ENCODE assay signal across 29 cellular contexts in the genomic region with DNA sequence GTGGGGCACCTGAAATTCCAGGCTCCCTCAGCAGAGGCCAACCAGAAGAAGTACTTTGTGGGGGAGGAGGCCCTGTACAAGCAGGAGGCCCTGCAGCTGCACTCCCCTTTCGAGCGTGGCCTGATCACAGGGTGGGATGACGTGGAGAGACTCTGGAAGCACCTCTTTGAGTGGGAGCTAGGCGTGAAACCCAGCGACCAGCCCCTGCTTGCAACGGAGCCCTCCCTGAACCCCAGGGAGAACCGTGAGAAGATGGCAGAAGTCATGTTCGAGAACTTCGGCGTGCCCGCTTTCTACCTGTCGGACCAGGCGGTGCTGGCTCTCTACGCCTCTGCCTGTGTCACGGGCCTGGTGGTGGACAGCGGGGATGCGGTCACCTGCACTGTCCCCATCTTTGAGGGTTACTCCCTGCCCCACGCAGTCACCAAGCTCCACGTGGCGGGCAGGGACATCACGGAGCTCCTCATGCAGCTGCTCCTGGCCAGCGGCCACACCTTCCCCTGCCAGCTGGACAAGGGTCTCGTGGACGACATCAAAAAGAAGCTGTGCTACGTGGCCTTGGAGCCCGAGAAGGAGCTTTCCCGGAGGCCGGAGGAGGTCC. TPM values are rescaled to one million over a fixed set of nuclear protein-coding genes. Genes with fewer than 3 reads are reported as not detected.
A peak's percentile ranks its signal among the peaks of the same experiment; 100 is the strongest.
DNase-seq lines count a peak whose midpoint lies in the region; ATAC-seq, FAIRE-seq and TF ChIP-seq lines count a peak whose summit lies in the region.
"Had no signal": no experiment of that assay in that cellular context is flagged by ENCODE, and none has a peak within 500 bp of the region (broad histone marks: within the 10 kb centered on the region; RNA-seq: fewer than 3 reads in every experiment).

No MANE protein-coding gene starts in this region.

- no peaks in the 10 kb centered on the region for H3K36me3 Mint-ChIP-seq in CD14-positive monocyte
- H3K36me3 Mint-ChIP-seq: CD8-positive, alpha-beta memory T cell had no signal

- H3K9me3 ChIP-seq in H1 (ENCODE audit: insufficient read depth in 2 of 2, low read depth in 1 of 2, low read length in 1 of 2) = peaks cover 78 to 97% of the 10 kb centered on the region in 2 experiments

- no peak overlapping the region for H2BK20ac ChIP-seq in H1 (ENCODE audit: low read length)

- H3K27ac Mint-ChIP-seq in CD14-positive monocyte = no peak overlapping the region
- H3K27ac Mint-ChIP-seq: CD8-positive, alpha-beta memory T cell; GM23338 had no signal

- no peak overlapping the region for H2BK15ac ChIP-seq in H1 (ENCODE audit: low read length)

- POLR2A ChIA-PET in H1 (lab: Charles Lee; ENCODE audit: partially characterized antibody) = no interaction called here

- no peak overlapping the region for H3K56ac ChIP-seq in H1 (replicated peaks; ENCODE audit: insufficient read length, low read depth, low read length)

- H3K4ac ChIP-seq in H1 (replicated peaks; ENCODE audit: insufficient read length, low read depth, low read length) = no peak overlapping the region

- no peaks in the 10 kb centered on the region for H3K79me1 ChIP-seq in H1 (ENCODE audit: low read depth, low read length)

- no peak for ATAC-seq in esophagus mucosa
- ATAC-seq: Panc1 had no signal

- no peak overlapping the region for H2BK5ac ChIP-seq in H1 (ENCODE audit: low read depth, low read length)

- DNase-seq in activated T-cell treated with anti-CD3 and anti-CD28 coated beads, Interleukin-2, amount 50 U/mL, for 1 hour = peak; percentile 16
- DNase-seq in activated T-cell treated with anti-CD3 and anti-CD28 coated beads for 4 hours = no peak
- peak; percentile 37 for DNase-seq in CD14-positive monocyte (ENCODE audit: low spot score)
- no peak for DNase-seq in H1 (ENCODE audit: low read depth in 1 of 2, low spot score in 2 of 2)
- peak; percentile 66 for DNase-seq in posterior vena cava (ENCODE audit: low spot score)
- no peak for DNase-seq in NK-92 treated with Interleukin-12 subunit alpha and Interleukin-12 subunit beta, amount 100 ng/mL, for 24 hours (lab: John Stamatoyannopoulos, UW)
- no peak for DNase-seq in hippocampal formation (lab: John Stamatoyannopoulos, UW)
- DNase-seq: 8988T; Calu3; CD8-positive, alpha-beta memory T cell; DMS153; HCEC 1CT; KBM-7; MM.1S; NCI-H1048; NCI-H1417 treated with DMSO at 0.1 percent for 48 hours; NCI-H187; NCI-H2107; NCI-H69 had no signal

- no peak overlapping the region for H2AFZ ChIP-seq in H1 (ENCODE audit: low read length)
- H2AFZ ChIP-seq: GM23338 had no signal

- H3K14ac ChIP-seq in H1 (ENCODE audit: insufficient read length) = no peak overlapping the region

- no peak overlapping the region for H3K4me3 Mint-ChIP-seq in CD14-positive monocyte
- H3K4me3 Mint-ChIP-seq: CD8-positive, alpha-beta memory T cell; GM23338 had no signal

- no peak overlapping the region for H2BK120ac ChIP-seq in H1 (replicated peaks; ENCODE audit: low read depth, low read length)

- no peak overlapping the region for H3K23ac ChIP-seq in H1 (ENCODE audit: insufficient read length)

- H4K91ac ChIP-seq in H1 (replicated peaks; ENCODE audit: insufficient read length, low read length) = peak overlapping the region; percentile 53

- no peak overlapping the region for H3K4me3 ChIP-seq in H1 (ENCODE audit: extremely low read depth in 1 of 4, insufficient read depth in 2 of 4, low read depth in 3 of 4, low read length in 4 of 4)
- H3K4me3 ChIP-seq: BLaER1 treated with 17β-estradiol and CSF1 and Interleukin-3, amounts not matched to agents 10 nM and 100 nM; GM23338 had no signal

- peaks cover 7% of the 10 kb centered on the region; the same call in 1 of the 2 replicates for H3K23me2 ChIP-seq in H1 (ENCODE audit: low read depth, low read length)

- H3K4me1 ChIP-seq in H1 (replicated peaks in 1 of 4; ENCODE audit: control insufficient read depth in 3 of 4, insufficient read depth in 4 of 4, low read length in 3 of 4) = peaks cover 0 to 10% (median 0%) of the 10 kb centered on the region in 4 experiments; a peak in 1 of 7 replicates
- H3K4me1 ChIP-seq: BLaER1 treated with 17β-estradiol and CSF1 and Interleukin-3, amounts not matched to agents 10 nM and 100 nM had no signal

- no peak for TF ChIP-seq POLR2A in H1 (IDR thresholded peaks at IDR 0.05; ENCODE audit: control extremely low read depth in 1 of 2, low read depth in 2 of 2, low read length in 2 of 2)

- no peaks in the 10 kb centered on the region for H3K27me3 Mint-ChIP-seq in CD14-positive monocyte (ENCODE audit: low read depth in 3 of 3)

- H3K27ac ChIP-seq in H1 (ENCODE audit: low read depth, low read length) = no peak overlapping the region
- H3K27ac ChIP-seq: BLaER1 treated with 17β-estradiol and CSF1 and Interleukin-3, amounts not matched to agents 10 nM and 100 nM; HL-60 had no signal

- no peaks in the 10 kb centered on the region for H3K9me3 Mint-ChIP-seq in CD14-positive monocyte
- H3K9me3 Mint-ChIP-seq: CD8-positive, alpha-beta memory T cell had no signal

- no peak for TF ChIP-seq EP300 in H1 (IDR thresholded peaks at IDR 0.05; ENCODE audit: borderline replicate concordance in 1 of 2, low read depth in 2 of 2, low read length in 2 of 2)

- no peak overlapping the region for H2AK5ac ChIP-seq in H1 (ENCODE audit: low read depth, low read length)

- no peaks in the 10 kb centered on the region; a peak in 1 of 8 replicates for H3K36me3 ChIP-seq in H1 (ENCODE audit: control insufficient read depth in 2 of 4, insufficient read depth in 4 of 4, low read length in 3 of 4)
- H3K36me3 ChIP-seq: BLaER1 treated with 17β-estradiol and CSF1 and Interleukin-3, amounts not matched to agents 10 nM and 100 nM had no signal

- TF ChIP-seq RAD21 in H1 (IDR thresholded peaks at IDR 0.05 in 1 of 2, conservative IDR thresholded peaks at IDR 0.05 in 1 of 2; ENCODE audit: low read depth in 2 of 2, low read length in 2 of 2) = no peak

- H3K27me3 ChIP-seq in H1 (replicated peaks in 1 of 4; ENCODE audit: control insufficient read depth in 3 of 4, extremely low read depth in 1 of 4, insufficient read depth in 3 of 4, low read length in 3 of 4) = no peaks in the 10 kb centered on the region

- H3K9ac ChIP-seq in H1 (replicated peaks in 1 of 4; ENCODE audit: extremely low read depth in 1 of 4, low read depth in 3 of 4, low read length in 3 of 4) = no peak overlapping the region
- H3K9ac ChIP-seq: BLaER1 treated with 17β-estradiol and CSF1 and Interleukin-3, amounts not matched to agents 10 nM and 100 nM had no signal

- CTCF ChIA-PET in H1 (lab: Charles Lee; ENCODE audit: partially characterized antibody) = interaction anchor here (0.5 to 1.4 kb wide), 2 partner anchors 298 to 402 kb away, joined by 3 read pairs; no protein-coding TSS in a partner anchor

- H3K4me2 ChIP-seq in H1 (ENCODE audit: insufficient read depth in 1 of 2, low read depth in 2 of 2, low read length in 2 of 2) = no peak overlapping the region
- H3K4me2 ChIP-seq: BLaER1 treated with 17β-estradiol and CSF1 and Interleukin-3, amounts not matched to agents 10 nM and 100 nM; GM23338 had no signal

- peaks cover 0 to 4% of the 10 kb centered on the region in 2 experiments for H4K20me1 ChIP-seq in H1 (replicated peaks in 1 of 2; ENCODE audit: control insufficient read depth in 1 of 2, insufficient read depth in 2 of 2, low read length in 2 of 2)

- no peak overlapping the region for H4K5ac ChIP-seq in H1 (ENCODE audit: insufficient read length, low read depth, low read length)

- no peaks in the 10 kb centered on the region for H3K79me2 ChIP-seq in H1 (ENCODE audit: control insufficient read depth in 1 of 2, insufficient read depth in 2 of 2, low read length in 2 of 2)

- no peak for FAIRE-seq in H1 (lab: Jason Lieb, UNC)
- FAIRE-seq: G401.6, GM12892 had no signal

- H2BK12ac ChIP-seq in H1 (ENCODE audit: low read depth, low read length) = no peak overlapping the region

- intact Hi-C loops in CD14-positive monocyte (cut with micrococcal nuclease) (no loop called here), posterior vena cava (cut with DNase I) (no loop called here)

- TF ChIP-seq CTCF in CD14-positive monocyte (IDR thresholded peaks at IDR 0.05) (no peak), H1 (IDR thresholded peaks at IDR 0.05; ENCODE audit: control extremely low read depth in 1 of 3, insufficient read depth in 1 of 3, low read depth in 1 of 3, low read length in 3 of 3) (no peak)

- 89% methylated on average over 22 of the region's 28 CpGs; no CpG with 5 or more reads in 1 of the 2 experiments for WGBS in H1 (ENCODE audit: extremely low coverage in 1 of 2, insufficient coverage in 1 of 2, insufficient read length in 1 of 2, insufficient replicate concordance in 2 of 2, low coverage in 1 of 2, low lambda C conversion rate in 2 of 2, missing lambda C conversion rate in 1 of 2), 2 experiments

- H4K8ac ChIP-seq in H1 (ENCODE audit: extremely low read depth, insufficient read depth, low read length) = no peak overlapping the region

- H3K18ac ChIP-seq in H1 (ENCODE audit: extremely low read depth, low read length) = no peak overlapping the region

- no peaks in the 10 kb centered on the region for H3K4me1 Mint-ChIP-seq in CD14-positive monocyte
- H3K4me1 Mint-ChIP-seq: CD8-positive, alpha-beta memory T cell had no signal

TF ChIP-seq in H1, 55 proteins besides CTCF, POLR2A, EP300 and RAD21 (continues in another document):
- TF ChIP-seq CBX5 (IDR thresholded peaks at IDR 0.05; ENCODE audit: low read depth, low read length) (no peak), TAF7 (optimal IDR thresholded peaks at IDR 0.05; ENCODE audit: borderline replicate concordance, low read depth, low read length) (no peak)

RNA-seq across cellular contexts. Expression of a gene that starts 0.6 kb away (rescaled TPM):
- polyA plus RNA-seq in CD14-positive monocyte (not detected), H1 (2011; rRNA removed) (not detected in 2 replicates)
- not detected in 2 replicates for total RNA-seq in H1 (2021; fragmentation: NEBNext Ultra II Directional; extraction: Animal tissue kit (Norgen Biotek cat#: 25700))
- not detected for polyA plus RNA-seq in H1 (2011; cell fraction: cytosol; rRNA removed)
- polyA plus RNA-seq in H1 (2011; cell fraction: nucleus; rRNA removed) = not detected
- polyA plus RNA-seq in H1 (2012, experiment 1 of 2) = not detected in 4 replicates
- 0.12 TPM for polyA plus RNA-seq in H1 (2012, experiment 2 of 2)
- polyA plus RNA-seq in H1 (2013, experiment 1 of 2) = not detected
- not detected for polyA plus RNA-seq in H1 (2013, experiment 2 of 2)
- polyA minus RNA-seq in H1 (2011; rRNA and poly(A)+ RNA removed) = not detected in 2 replicates
- polyA minus RNA-seq in H1 (2011; cell fraction: cytosol; rRNA and poly(A)+ RNA removed) = not detected
- polyA minus RNA-seq in H1 (2011; cell fraction: nucleus; rRNA and poly(A)+ RNA removed) = not detected
- total RNA-seq in posterior vena cava (not detected), esophagus mucosa (not detected)
- total RNA-seq: Calu3; CD8-positive, alpha-beta memory T cell; Daoy; GM23338; HT-29; NCI-H460 had no signal
- polyA plus RNA-seq: CD8-positive, alpha-beta memory T cell; GM23338 had no signal

RNA-seq across cellular contexts. Expression of a gene that starts 47.1 kb away (rescaled TPM):
- polyA plus RNA-seq in CD14-positive monocyte (not detected), H1 (2011; rRNA removed) (0.38 and 0.39 TPM in 2 replicates)
- 0.43 and 0.46 TPM in 2 replicates for total RNA-seq in H1 (2021; fragmentation: NEBNext Ultra II Directional; extraction: Animal tissue kit (Norgen Biotek cat#: 25700))
- polyA plus RNA-seq in H1 (2011; cell fraction: cytosol; rRNA removed) = 0.54 TPM
- 1.1 TPM for polyA plus RNA-seq in H1 (2011; cell fraction: nucleus; rRNA removed)
- 0.25 to 0.69 TPM (median 0.53 TPM) in 4 replicates for polyA plus RNA-seq in H1 (2012, experiment 1 of 2)
- polyA plus RNA-seq in H1 (2012, experiment 2 of 2) = 0.14 TPM
- polyA plus RNA-seq in H1 (2013, experiment 1 of 2) = 0.18 TPM
- 0.26 TPM for polyA plus RNA-seq in H1 (2013, experiment 2 of 2)
- 0.13 and 0.24 TPM in 2 replicates for polyA minus RNA-seq in H1 (2011; rRNA and poly(A)+ RNA removed)
- polyA minus RNA-seq in H1 (2011; cell fraction: cytosol; rRNA and poly(A)+ RNA removed) = 0.15 TPM
- polyA minus RNA-seq in H1 (2011; cell fraction: nucleus; rRNA and poly(A)+ RNA removed) = 1.2 TPM
- total RNA-seq in posterior vena cava (10 to 100 TPM; 15.8 to 21.1 TPM), esophagus mucosa (0.44 TPM)
- total RNA-seq: CD8-positive, alpha-beta memory T cell; HT-29 had no signal
- polyA plus RNA-seq: CD8-positive, alpha-beta memory T cell had no signal

Comparison
In these comparisons a context has a peak if more than half of its experiments do, and no peak if none do; other contexts are left out.
1. DNase-seq: peak in activated T-cell treated with anti-CD3 and anti-CD28 coated beads, Interleukin-2, amount 50 U/mL, for 1 hour (single experiment), CD14-positive monocyte (single experiment) and posterior vena cava (single experiment); none in activated T-cell treated with anti-CD3 and anti-CD28 coated beads for 4 hours (single experiment), H1 (0 of 2), NK-92 treated with Interleukin-12 subunit alpha and Interleukin-12 subunit beta, amount 100 ng/mL, for 24 hours (single experiment) and hippocampal formation (0 of 2).
2. RNA of a gene that starts 47.1 kb away (total RNA-seq): 15.8 to 21.1 TPM in posterior vena cava; 0.44 TPM in esophagus mucosa (single experiment) and 0.43 to 0.46 TPM in H1; every median in the first group is over 10 times any median in the second.